ENCODE assay signal across 7 cellular contexts in the genomic region with DNA sequence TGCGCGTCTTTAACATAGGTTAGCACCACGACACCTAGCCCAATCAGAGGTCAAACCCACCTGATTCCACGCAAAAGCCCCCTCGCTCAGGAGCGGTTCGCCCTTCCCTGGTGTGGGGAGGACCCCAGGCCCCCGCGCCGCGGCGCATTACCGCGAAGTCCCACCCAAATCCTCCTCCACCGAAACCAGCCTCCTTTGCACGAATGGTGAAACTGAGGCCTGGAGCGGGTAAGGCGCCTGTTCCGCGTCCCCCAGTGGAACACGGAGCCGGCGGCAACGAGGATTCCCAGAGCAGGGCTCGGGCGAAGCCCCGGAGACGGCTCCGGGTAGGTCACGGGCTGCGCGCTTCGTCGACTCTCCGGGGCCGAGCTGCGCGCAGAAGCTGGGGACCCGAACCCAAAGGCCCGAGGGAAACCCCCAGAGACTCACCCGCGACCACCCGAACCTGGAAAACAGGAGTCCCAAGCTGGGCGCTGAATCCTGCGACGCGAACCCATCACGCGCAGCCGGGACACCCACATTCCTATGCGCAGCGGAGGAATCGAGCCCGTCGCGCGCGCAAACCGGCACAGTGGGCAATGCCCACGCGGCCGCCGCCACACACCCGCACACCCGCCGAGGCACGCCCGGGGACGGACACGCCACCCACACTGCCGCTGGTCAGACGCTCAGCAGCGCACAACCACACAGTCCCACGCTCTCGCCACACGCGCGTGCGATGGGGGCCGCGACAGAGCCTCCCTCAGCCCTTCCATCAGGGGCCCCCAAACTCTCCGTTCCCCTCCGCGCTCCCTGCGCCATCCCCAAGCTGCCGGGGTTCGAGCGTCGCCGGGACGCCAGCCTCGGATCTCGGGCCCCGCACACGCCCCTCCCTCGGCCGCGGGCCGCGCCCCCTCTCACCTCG. TPM values are rescaled to one million over a fixed set of nuclear protein-coding genes. Genes with fewer than 3 reads are reported as not detected.
DNase-seq lines count a peak whose midpoint lies in the region; ATAC-seq, FAIRE-seq and TF ChIP-seq lines count a peak whose summit lies in the region.

No MANE protein-coding gene starts in this region.

- peak; percentile 27 for ATAC-seq in GM19372 (IDR thresholded peaks at IDR 0.05; ENCODE audit: low read depth, unreplicated experiment)
- ATAC-seq in memory B cell (ENCODE audit: low read depth), result no peak
- ATAC-seq in aorta (ENCODE audit: low FRiP score), result peak; percentile 15
- no peak for ATAC-seq in HG02759 (IDR thresholded peaks at IDR 0.05; ENCODE audit: unreplicated experiment)

- TF ChIP-seq CTCF in HL-60 (IDR thresholded peaks at IDR 0.05; ENCODE audit: insufficient read depth, low read length) (no peak), bronchial epithelial cell (IDR thresholded peaks at IDR 0.05; ENCODE audit: insufficient read depth, low read length, severe bottlenecking) (no peak)

- peaks cover 8% of the 10 kb centered on the region for H3K9me3 Mint-ChIP-seq in memory B cell

- FAIRE-seq in bronchial epithelial cell (lab: Jason Lieb, UNC), result no peak

- H3K4me1 Mint-ChIP-seq in memory B cell, result no peaks in the 10 kb centered on the region

- peaks cover 46% of the 10 kb centered on the region for H3K27me3 ChIP-seq in HL-60 (ENCODE audit: insufficient read depth, poor library complexity, severe bottlenecking)
- H3K27me3 ChIP-seq in bronchial epithelial cell (ENCODE audit: control insufficient read depth, insufficient read depth, low read length), result peaks cover 20% of the 10 kb centered on the region
- H3K27me3 ChIP-seq in aorta (ENCODE audit: control insufficient read depth in 1 of 2, insufficient read depth in 2 of 2, low read length in 1 of 2), result no peaks in the 10 kb centered on the region

- no peak overlapping the region for H3K27ac ChIP-seq in HL-60 (replicated peaks)
- H3K27ac ChIP-seq in aorta (ENCODE audit: low read depth in 1 of 2, low read length in 2 of 2), result no peak overlapping the region

- peaks cover 20% of the 10 kb centered on the region for H3K27me3 Mint-ChIP-seq in memory B cell

- no peaks in the 10 kb centered on the region for H3K36me3 ChIP-seq in bronchial epithelial cell (ENCODE audit: control insufficient read depth, insufficient read depth, low read length)
- no peaks in the 10 kb centered on the region for H3K36me3 ChIP-seq in aorta (ENCODE audit: control insufficient read depth in 1 of 2, insufficient read depth in 2 of 2, low read length in 1 of 2)

- no peaks in the 10 kb centered on the region for H3K4me1 ChIP-seq in aorta (ENCODE audit: control insufficient read depth in 1 of 2, insufficient read depth in 2 of 2, low read length in 2 of 2)

- H3K9me3 ChIP-seq in aorta (ENCODE audit: control insufficient read depth, low read length), result no peaks in the 10 kb centered on the region

- WGBS in aorta, 2 donors, result 1 to 2% methylated on average over 96 to 101 of the region's 101 CpGs

- H3K4me3 Mint-ChIP-seq in memory B cell, result peak overlapping the region; percentile 62

- H3K27ac Mint-ChIP-seq in memory B cell, result no peak overlapping the region

- DNase-seq in HL-60 (ENCODE audit: low read depth in 1 of 2, low spot score in 1 of 2), result no peak
- no peak for DNase-seq in bronchial epithelial cell (ENCODE audit: low read depth)
- peak in 1 of 2 donors; percentile 19 for DNase-seq in memory B cell (ENCODE audit: low spot score in 2 of 2)
- peak; percentile 45 to 77 for DNase-seq in aorta
- DNase-seq in HCEC 1CT, result no peak

- H3K36me3 Mint-ChIP-seq in memory B cell, result peaks cover 9% of the 10 kb centered on the region

- H3K4me3 ChIP-seq in HL-60 (replicated peaks; ENCODE audit: insufficient read depth, low read length) (peak overlapping the region; percentile 51), bronchial epithelial cell (ENCODE audit: low read depth, low read length) (peak overlapping the region; percentile 43), aorta (ENCODE audit: low read length in 2 of 2) (peak overlapping the region; percentile 0 to 54)

- intact Hi-C loops in aorta (cut with DNase I), result no loop called here

RNA-seq across cellular contexts. Expression of a gene that starts 0.5 kb away (rescaled TPM):
- under 0.01 TPM in 1 of 2 replicates, not detected in the other for total RNA-seq in bronchial epithelial cell
- under 1 TPM; 0.19 to 0.81 TPM for total RNA-seq in aorta
- polyA plus RNA-seq in aorta, result 1 to 10 TPM in 1 of 2 donors, under 1 TPM in 1; 0.50 to 1.8 TPM

Comparison
In these comparisons a context has a peak if more than half of its experiments do, and no peak if none do; other contexts are left out.
1. ATAC-seq: peak in GM19372 (single experiment) and aorta (single experiment); none in memory B cell (single experiment) and HG02759 (single experiment).
2. DNase-seq: peak in aorta (2 of 2); none in HL-60 (0 of 2), bronchial epithelial cell (single experiment) and HCEC 1CT (single experiment).
3. Peak in every context shown above with its lines, with median percentiles within 50 percentile points of each other: H3K4me3 ChIP-seq.